ENCODE assay signal across 32 cellular contexts in the genomic region with DNA sequence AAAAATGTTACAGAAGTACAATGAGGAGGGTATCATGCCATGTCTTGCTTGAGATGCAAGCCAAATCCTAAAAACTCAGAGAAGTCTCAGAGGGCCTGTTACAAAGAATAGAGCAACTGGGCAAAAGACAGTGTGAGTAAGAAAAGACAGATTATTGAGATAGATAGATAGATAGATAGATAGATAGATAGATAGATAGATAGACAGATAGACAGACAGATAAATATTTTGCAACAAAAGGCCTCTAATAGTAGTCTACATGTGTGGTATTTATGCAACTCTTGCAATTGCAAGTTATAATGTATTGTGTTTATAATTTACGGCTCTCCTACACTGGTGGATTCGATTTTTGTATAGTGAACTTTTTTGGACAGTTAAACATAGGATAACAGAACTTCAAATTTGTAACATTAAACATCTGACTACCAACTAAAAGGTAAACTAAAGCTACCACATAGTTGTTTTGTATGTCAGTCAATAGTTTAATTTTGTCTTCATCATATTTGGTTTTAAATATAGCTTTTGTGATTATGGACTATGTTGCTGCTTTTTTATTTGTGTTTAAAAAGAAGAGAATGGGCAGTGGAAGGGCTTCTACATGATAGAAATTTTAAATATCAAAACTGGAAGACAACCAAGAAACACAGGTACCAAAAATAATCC.
"Had no signal": no experiment of that assay in that cellular context is flagged by ENCODE, and none has a peak within 500 bp of the region (broad histone marks: within the 10 kb centered on the region; RNA-seq: fewer than 3 reads in every experiment).

No MANE protein-coding gene starts in this region.

- DNase-seq: activated CD4-positive, alpha-beta memory T cell treated with anti-CD3 and anti-CD28 coated beads, Interleukin-2, amount 10 ng/mL, durations not matched to agents 7 days and 5 days; activated CD4-positive, alpha-beta T cell treated with anti-CD3 and anti-CD28 coated beads for 1 hour; activated CD4-positive, alpha-beta T cell treated with anti-CD3 and anti-CD28 coated beads for 4 hours; activated CD4-positive, alpha-beta T cell treated with anti-CD3 and anti-CD28 coated beads, Interleukin-2, amount 10 ng/mL, durations not matched to agents 7 days and 5 days; activated CD4-positive, alpha-beta T cell treated with anti-CD3 and anti-CD28 coated beads, Interleukin-2, amount 50 U/mL, for 4 hours; activated CD8-positive, alpha-beta memory T cell treated with anti-CD3 and anti-CD28 coated beads, Interleukin-2, amount 50 U/mL, for 48 hours; activated gamma-delta T cell treated with Interleukin-2 at 50 U/mL for 16 hours; activated naive CD4-positive, alpha-beta T cell treated with anti-CD3 and anti-CD28 coated beads, Interleukin-2, amount 50 U/mL, for 16 hours; activated naive CD4-positive, alpha-beta T cell treated with Interleukin-2 at 50 U/mL for 16 hours; activated T-cell treated with anti-CD3 and anti-CD28 coated beads for 4 hours; activated T-cell treated with anti-CD3 and anti-CD28 coated beads, Interleukin-2, amount 50 U/mL, for 24 hours; activated T-cell treated with anti-CD3 and anti-CD28 coated beads, Interleukin-2, amount 50 U/mL, for 72 hours; adrenal gland; cortex of kidney; dermis blood vessel endothelial cell; effector CD8-positive, alpha-beta T cell; esophagus squamous epithelium; heart left ventricle; T-helper 1 cell; T-helper 17 cell; T1000 had no signal

- H3K36me3 ChIP-seq: adrenal gland, ascending aorta, breast epithelium, cardiac muscle cell, esophagus squamous epithelium, heart left ventricle had no signal

- ATAC-seq: activated T-cell treated with anti-CD3 and anti-CD28 coated beads, Interleukin-2, amount 50 U/mL, for 72 hours; heart left ventricle; T-helper 17 cell had no signal

- H3K4me3 ChIP-seq: adrenal gland, ascending aorta, breast epithelium, cardiac muscle cell, esophagus squamous epithelium, heart left ventricle had no signal

- H3K36me3 Mint-ChIP-seq: activated naive CD8-positive, alpha-beta T cell; brain had no signal

- H3K9me3 Mint-ChIP-seq: brain had no signal

- H3K4me1 ChIP-seq: adrenal gland, ascending aorta, breast epithelium, esophagus squamous epithelium, heart left ventricle had no signal

- H3K27ac Mint-ChIP-seq: activated CD4-positive, alpha-beta memory T cell treated with anti-CD3 and anti-CD28 coated beads, Interleukin-2, amount 10 ng/mL, durations not matched to agents 7 days and 5 days; activated CD4-positive, alpha-beta T cell treated with anti-CD3 and anti-CD28 coated beads, Interleukin-2, amount 10 ng/mL, durations not matched to agents 7 days and 5 days; activated naive CD8-positive, alpha-beta T cell; activated T-cell treated with anti-CD3 and anti-CD28 coated beads, Interleukin-2, amount 50 U/mL, for 24 hours; activated T-cell treated with anti-CD3 and anti-CD28 coated beads, Interleukin-2, amount 50 U/mL, for 72 hours; T-helper 17 cell; T-helper 2 cell treated with Interferon-gamma antibody and Interleukin-4, amounts not matched to agents 5 μg/mL and 100 μg/mL, for 36 hours had no signal

- H3K9me3 ChIP-seq: adrenal gland, ascending aorta, breast epithelium, esophagus squamous epithelium, heart left ventricle had no signal

- H3K27me3 Mint-ChIP-seq: activated CD4-positive, alpha-beta memory T cell treated with anti-CD3 and anti-CD28 coated beads, Interleukin-2, amount 10 ng/mL, durations not matched to agents 7 days and 5 days; activated CD4-positive, alpha-beta T cell treated with anti-CD3 and anti-CD28 coated beads, Interleukin-2, amount 10 ng/mL, durations not matched to agents 7 days and 5 days; activated naive CD8-positive, alpha-beta T cell; activated T-cell treated with anti-CD3 and anti-CD28 coated beads, Interleukin-2, amount 50 U/mL, for 24 hours; brain; central memory CD8-positive, alpha-beta T cell; T-helper 17 cell had no signal

- FAIRE-seq: colon, endometrium, endothelial cell of umbilical vein had no signal

- H3K27ac ChIP-seq: adrenal gland, ascending aorta, breast epithelium, cardiac muscle cell, epithelial cell of prostate, esophagus squamous epithelium, heart left ventricle had no signal

- H3K4me3 Mint-ChIP-seq: activated CD4-positive, alpha-beta memory T cell treated with anti-CD3 and anti-CD28 coated beads, Interleukin-2, amount 10 ng/mL, durations not matched to agents 7 days and 5 days; activated CD4-positive, alpha-beta T cell treated with anti-CD3 and anti-CD28 coated beads, Interleukin-2, amount 10 ng/mL, durations not matched to agents 7 days and 5 days; activated naive CD8-positive, alpha-beta T cell; activated T-cell treated with anti-CD3 and anti-CD28 coated beads, Interleukin-2, amount 50 U/mL, for 24 hours; activated T-cell treated with anti-CD3 and anti-CD28 coated beads, Interleukin-2, amount 50 U/mL, for 72 hours; brain; central memory CD8-positive, alpha-beta T cell; T-helper 17 cell; T-helper 2 cell treated with Interferon-gamma antibody and Interleukin-4, amounts not matched to agents 5 μg/mL and 100 μg/mL, for 36 hours had no signal

- H3K4me1 Mint-ChIP-seq: activated CD4-positive, alpha-beta memory T cell treated with anti-CD3 and anti-CD28 coated beads, Interleukin-2, amount 10 ng/mL, durations not matched to agents 7 days and 5 days; activated CD4-positive, alpha-beta T cell treated with anti-CD3 and anti-CD28 coated beads, Interleukin-2, amount 10 ng/mL, durations not matched to agents 7 days and 5 days; central memory CD8-positive, alpha-beta T cell; T-helper 17 cell had no signal

- H3K27me3 ChIP-seq: adrenal gland, ascending aorta, breast epithelium, cardiac muscle cell, esophagus squamous epithelium, heart left ventricle had no signal
